9 cellular contexts compared by ENCODE assay signal in the genomic region with DNA sequence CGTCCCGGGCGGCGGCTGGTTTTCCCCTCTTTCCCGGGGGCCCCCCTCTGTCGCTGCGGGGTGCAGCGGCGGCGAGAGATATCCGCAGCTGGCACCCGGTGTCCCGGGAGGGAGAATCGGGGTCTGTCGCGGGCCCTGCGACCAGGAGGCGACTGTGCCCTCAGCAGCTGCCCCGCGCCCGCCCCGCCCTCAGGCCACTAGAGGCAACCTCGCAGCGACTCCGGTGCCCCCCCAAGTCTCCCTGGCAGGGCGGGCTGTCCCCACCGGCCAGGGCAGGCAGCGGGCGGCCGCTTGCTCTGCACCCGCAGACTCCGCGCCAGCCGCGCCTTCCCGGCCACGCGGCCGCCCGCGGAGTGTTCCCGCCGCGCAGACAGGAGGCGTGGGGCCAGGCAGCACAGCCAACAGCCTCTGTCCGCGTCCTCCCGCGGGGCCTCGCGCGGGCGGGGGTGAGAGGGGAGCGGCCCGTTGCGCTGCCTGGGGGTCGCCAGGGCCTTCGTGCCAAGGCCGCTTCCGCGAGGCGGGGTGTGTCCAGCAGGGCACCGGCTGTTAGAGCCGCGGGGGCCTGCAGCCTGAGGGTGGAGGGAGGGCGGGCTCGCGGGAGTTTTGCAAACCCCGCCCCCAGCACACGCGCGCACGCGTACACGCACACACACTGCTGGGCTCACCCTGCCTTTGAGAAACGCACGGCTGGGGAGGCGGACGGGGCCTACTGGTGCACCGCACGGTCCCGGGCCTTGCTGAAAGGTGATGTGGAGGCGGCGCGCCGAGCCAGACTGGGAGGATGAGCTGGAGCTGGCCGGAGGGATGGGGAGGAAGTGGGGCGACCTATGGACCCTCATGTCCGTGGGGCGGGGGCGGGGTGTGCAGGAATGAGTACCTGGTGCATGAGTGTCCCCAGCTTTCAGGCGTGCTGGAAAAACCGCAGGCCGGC. TPM values are rescaled to one million over a fixed set of nuclear protein-coding genes. Genes with fewer than 3 reads are reported as not detected.
A peak's percentile ranks its signal among the peaks of the same experiment; 100 is the strongest.
DNase-seq lines count a peak whose midpoint lies in the region; ATAC-seq and TF ChIP-seq lines count a peak whose summit lies in the region.
"Had no signal": no experiment of that assay in that cellular context is flagged by ENCODE, and none has a peak within 500 bp of the region (broad histone marks: within the 10 kb centered on the region; RNA-seq: fewer than 3 reads in every experiment).

No MANE protein-coding gene starts in this region.

- H3K27me3 ChIP-seq in colonic mucosa = no peaks in the 10 kb centered on the region

- DNase-seq in AG09309 (ENCODE audit: low read depth) (peak; percentile 18), colonic mucosa (peak; percentile 79), mucosa of descending colon (peak; percentile 75 to 83 (median 77)), NCI-H1436 (lab: John Stamatoyannopoulos, UW) (no peak)
- peak; percentile 88 for DNase-seq in activated CD4-positive, alpha-beta T cell treated with anti-CD3 and anti-CD28 coated beads, Interleukin-2, amount 10 ng/mL, durations not matched to agents 24 days and 14 days
- DNase-seq in stimulated activated CD8-positive, alpha-beta memory T cell treated with anti-CD3 and anti-CD28 coated beads, Interleukin-7, amount 100 ng/mL, for 4 hours (ENCODE audit: low read depth in 2 of 2) = peak; percentile 36 to 64

- H3K4me1 Mint-ChIP-seq in activated CD4-positive, alpha-beta T cell treated with anti-CD3 and anti-CD28 coated beads, Interleukin-2, amount 10 ng/mL, durations not matched to agents 24 days and 14 days = peaks cover 2% of the 10 kb centered on the region

- H3K4me3 ChIP-seq in AG09309 (ENCODE audit: control insufficient read depth, low read depth, low read length) = peak overlapping the region; percentile 37
- peak overlapping the region; percentile 67 for H3K4me3 ChIP-seq in colonic mucosa
- peak overlapping the region; percentile 25 for H3K4me3 ChIP-seq in mucosa of descending colon

- intact Hi-C loops in activated CD4-positive, alpha-beta T cell treated with anti-CD3 and anti-CD28 coated beads, Interleukin-2, amount 10 ng/mL, durations not matched to agents 24 days and 14 days (cut with micrococcal nuclease) = no loop called here
- intact Hi-C loops in colonic mucosa (cut with DNase I) (loop anchor here (10.0 kb wide), 1 partner anchor 191 kb away; no protein-coding TSS in a partner anchor), mucosa of descending colon (cut with DNase I, micrococcal nuclease) (no loop called here)

- H3K27ac ChIP-seq in colonic mucosa = peak overlapping the region; percentile 23

- H3K27me3 Mint-ChIP-seq in activated CD4-positive, alpha-beta T cell treated with anti-CD3 and anti-CD28 coated beads, Interleukin-2, amount 10 ng/mL, durations not matched to agents 24 days and 14 days = no peaks in the 10 kb centered on the region

- H3K9me3 ChIP-seq in colonic mucosa (no peaks in the 10 kb centered on the region), mucosa of descending colon (no peaks in the 10 kb centered on the region)

- H3K4me1 ChIP-seq in colonic mucosa (no peaks in the 10 kb centered on the region), mucosa of descending colon (ENCODE audit: low read depth) (peaks cover 6% of the 10 kb centered on the region)

- no peaks in the 10 kb centered on the region for H3K36me3 ChIP-seq in colonic mucosa
- no peaks in the 10 kb centered on the region for H3K36me3 ChIP-seq in mucosa of descending colon (ENCODE audit: low read depth)

- peak overlapping the region; percentile 64 for H3K4me3 Mint-ChIP-seq in activated CD4-positive, alpha-beta T cell treated with anti-CD3 and anti-CD28 coated beads, Interleukin-2, amount 10 ng/mL, durations not matched to agents 24 days and 14 days

- ATAC-seq in GM19043 (IDR thresholded peaks at IDR 0.05; ENCODE audit: low read depth, unreplicated experiment) (peak; percentile 67), HG03457 (IDR thresholded peaks at IDR 0.05; ENCODE audit: unreplicated experiment) (peak; percentile 60), mucosa of descending colon (peak; percentile 88)
- ATAC-seq: HCT116 had no signal

- no peak overlapping the region for H3K27ac Mint-ChIP-seq in activated CD4-positive, alpha-beta T cell treated with anti-CD3 and anti-CD28 coated beads, Interleukin-2, amount 10 ng/mL, durations not matched to agents 24 days and 14 days

- TF ChIP-seq CTCF in AG09309 (IDR thresholded peaks at IDR 0.05; ENCODE audit: control insufficient read depth, insufficient read depth, low read depth, low read length, missing control alignments) = peak; percentile 8
- no peak for TF ChIP-seq CTCF in colonic mucosa (IDR thresholded peaks at IDR 0.05)
- no peak for TF ChIP-seq CTCF in mucosa of descending colon (IDR thresholded peaks at IDR 0.05)

- H3K9me3 Mint-ChIP-seq in activated CD4-positive, alpha-beta T cell treated with anti-CD3 and anti-CD28 coated beads, Interleukin-2, amount 10 ng/mL, durations not matched to agents 24 days and 14 days = no peaks in the 10 kb centered on the region

- peak overlapping the region; percentile 58 to 63 for H3K9ac ChIP-seq in colonic mucosa (ENCODE audit: low read depth in 2 of 2, low read length in 2 of 2)

- peaks cover 14% of the 10 kb centered on the region for H3K36me3 Mint-ChIP-seq in activated CD4-positive, alpha-beta T cell treated with anti-CD3 and anti-CD28 coated beads, Interleukin-2, amount 10 ng/mL, durations not matched to agents 24 days and 14 days (ENCODE audit: low read depth)

RNA-seq across cellular contexts. Expression of a gene that starts 41.4 kb away (rescaled TPM):
- 0.16 and 0.26 TPM in 2 replicates for total RNA-seq in activated CD4-positive, alpha-beta T cell treated with anti-CD3 and anti-CD28 coated beads, Interleukin-2, amount 10 ng/mL, durations not matched to agents 24 days and 14 days
- total RNA-seq in colonic mucosa (1 to 10 TPM in 1 of 2 donors, under 1 TPM in 1; 0.74 to 2.1 TPM), mucosa of descending colon (10 to 100 TPM in 1 of 3 donors, 1 to 10 TPM in 2; 1.2 to 11.1 (median 2.0) TPM)
